Comparison of ENCODE assay signal across 30 cellular contexts in genomic region chr16:79981814-79982213, GRCh38.
"Had no signal": no experiment of that assay in that cellular context is flagged by ENCODE, and none has a peak within 500 bp of the region (broad histone marks: within the 10 kb centered on the region; RNA-seq: fewer than 3 reads in every experiment).

No MANE protein-coding gene starts in this region.

- H3K9me3 Mint-ChIP-seq: activated B cell treated with CpG ODN at 0.5 μM for 24 hours; activated CD8-positive, alpha-beta T cell treated with anti-CD3 and anti-CD28 coated beads for 36 hours; activated naive CD4-positive, alpha-beta T cell treated with anti-CD3 and anti-CD28 coated beads, Interleukin-2, amount 10 ng/mL, durations not matched to agents 7 days and 5 days; activated naive CD4-positive, alpha-beta T cell treated with anti-CD3 and anti-CD28 coated beads, Interleukin-2, amount 50 U/mL, for 72 hours; activated naive CD8-positive, alpha-beta T cell treated with anti-CD3 and anti-CD28 coated beads, Interleukin-2, amount 10 ng/mL, durations not matched to agents 7 days and 5 days; brain; central memory CD8-positive, alpha-beta T cell; dendritic cell treated with granulocyte-macrophage colony-stimulating factor and Interleukin-4, amounts not matched to agents 40 ng/mL and 50 ng/mL, for 4 days; endodermal cell; T-helper 2 cell treated with Interferon-gamma antibody and Interleukin-4, amounts not matched to agents 5 μg/mL and 100 μg/mL, for 36 hours had no signal

- DNase-seq: activated B cell treated with CpG ODN at 0.5 μM for 24 hours; activated CD4-positive, alpha-beta T cell treated with anti-CD3 and anti-CD28 coated beads for 48 hours; activated CD4-positive, alpha-beta T cell treated with anti-CD3 and anti-CD28 coated beads, Interleukin-2, amount 50 U/mL, for 1 hour; activated CD4-positive, alpha-beta T cell treated with anti-CD3 and anti-CD28 coated beads, Interleukin-2, amount 50 U/mL, for 48 hours; activated CD8-positive, alpha-beta memory T cell treated with anti-CD3 and anti-CD28 coated beads for 24 hours; activated CD8-positive, alpha-beta T cell treated with anti-CD3 and anti-CD28 coated beads for 36 hours; activated gamma-delta T cell; activated naive CD4-positive, alpha-beta T cell; activated naive CD4-positive, alpha-beta T cell treated with anti-CD3 and anti-CD28 coated beads, Interleukin-2, amount 10 ng/mL, durations not matched to agents 7 days and 5 days; activated naive CD8-positive, alpha-beta T cell treated with anti-CD3 and anti-CD28 coated beads, Interleukin-2, amount 10 ng/mL, durations not matched to agents 7 days and 5 days; activated T-cell treated with anti-CD3 and anti-CD28 coated beads, Interleukin-2, amount 50 U/mL, for 1 hour; activated T-cell treated with anti-CD3 and anti-CD28 coated beads, Interleukin-2, amount 50 U/mL, for 48 hours; effector memory CD4-positive, alpha-beta T cell; endodermal cell; foreskin fibroblast; glutamatergic neuron; T-helper 1 cell; T-helper 17 cell; T1000; WERI-Rb-1 had no signal

- H3K36me3 Mint-ChIP-seq: activated naive CD4-positive, alpha-beta T cell treated with anti-CD3 and anti-CD28 coated beads, Interleukin-2, amount 10 ng/mL, durations not matched to agents 7 days and 5 days; activated naive CD4-positive, alpha-beta T cell treated with anti-CD3 and anti-CD28 coated beads, Interleukin-2, amount 50 U/mL, for 72 hours; activated naive CD8-positive, alpha-beta T cell treated with anti-CD3 and anti-CD28 coated beads, Interleukin-2, amount 10 ng/mL, durations not matched to agents 7 days and 5 days; brain had no signal

- H3K4me3 ChIP-seq: ascending aorta, breast epithelium, coronary artery had no signal

- H3K27ac ChIP-seq: ascending aorta, breast epithelium, coronary artery, WERI-Rb-1 had no signal

- H3K27me3 Mint-ChIP-seq: activated B cell treated with CpG ODN at 0.5 μM for 24 hours; activated naive CD8-positive, alpha-beta T cell treated with anti-CD3 and anti-CD28 coated beads, Interleukin-2, amount 10 ng/mL, durations not matched to agents 7 days and 5 days; dendritic cell treated with granulocyte-macrophage colony-stimulating factor and Interleukin-4, amounts not matched to agents 40 ng/mL and 50 ng/mL, for 4 days had no signal

- H3K4me3 Mint-ChIP-seq: activated B cell treated with CpG ODN at 0.5 μM for 24 hours; activated CD8-positive, alpha-beta T cell treated with anti-CD3 and anti-CD28 coated beads for 36 hours; activated naive CD4-positive, alpha-beta T cell treated with anti-CD3 and anti-CD28 coated beads, Interleukin-2, amount 10 ng/mL, durations not matched to agents 7 days and 5 days; activated naive CD8-positive, alpha-beta T cell treated with anti-CD3 and anti-CD28 coated beads, Interleukin-2, amount 10 ng/mL, durations not matched to agents 7 days and 5 days; brain; central memory CD8-positive, alpha-beta T cell; dendritic cell treated with granulocyte-macrophage colony-stimulating factor and Interleukin-4, amounts not matched to agents 40 ng/mL and 50 ng/mL, for 4 days; endodermal cell; T-helper 17 cell; T-helper 2 cell treated with Interferon-gamma antibody and Interleukin-4, amounts not matched to agents 5 μg/mL and 100 μg/mL, for 36 hours had no signal

- H3K4me1 ChIP-seq: ascending aorta, breast epithelium had no signal

- H3K4me1 Mint-ChIP-seq: activated B cell treated with CpG ODN at 0.5 μM for 24 hours; activated naive CD4-positive, alpha-beta T cell treated with anti-CD3 and anti-CD28 coated beads, Interleukin-2, amount 10 ng/mL, durations not matched to agents 7 days and 5 days; activated naive CD8-positive, alpha-beta T cell treated with anti-CD3 and anti-CD28 coated beads, Interleukin-2, amount 10 ng/mL, durations not matched to agents 7 days and 5 days; brain; central memory CD8-positive, alpha-beta T cell; endodermal cell; T-helper 17 cell had no signal

- H3K36me3 ChIP-seq: ascending aorta, breast epithelium, WERI-Rb-1 had no signal

- ATAC-seq: activated CD4-positive, CD25-positive, alpha-beta regulatory T cell treated with anti-CD3 and anti-CD28 coated beads, Interleukin-2, amount 50 U/mL, for 24 hours; activated CD8-positive, alpha-beta T cell treated with anti-CD3 and anti-CD28 coated beads for 36 hours; activated naive CD4-positive, alpha-beta T cell treated with anti-CD3 and anti-CD28 coated beads, Interleukin-2, amount 50 U/mL, for 72 hours; esophagus mucosa; T-helper 17 cell had no signal

- H3K9me3 ChIP-seq: ascending aorta, breast epithelium had no signal

- H3K27ac Mint-ChIP-seq: activated B cell treated with CpG ODN at 0.5 μM for 24 hours; activated CD8-positive, alpha-beta T cell treated with anti-CD3 and anti-CD28 coated beads for 36 hours; activated naive CD4-positive, alpha-beta T cell treated with anti-CD3 and anti-CD28 coated beads, Interleukin-2, amount 10 ng/mL, durations not matched to agents 7 days and 5 days; activated naive CD4-positive, alpha-beta T cell treated with anti-CD3 and anti-CD28 coated beads, Interleukin-2, amount 50 U/mL, for 72 hours; activated naive CD8-positive, alpha-beta T cell treated with anti-CD3 and anti-CD28 coated beads, Interleukin-2, amount 10 ng/mL, durations not matched to agents 7 days and 5 days; brain; dendritic cell treated with granulocyte-macrophage colony-stimulating factor and Interleukin-4, amounts not matched to agents 40 ng/mL and 50 ng/mL, for 4 days; endodermal cell; T-helper 17 cell; T-helper 2 cell treated with Interferon-gamma antibody and Interleukin-4, amounts not matched to agents 5 μg/mL and 100 μg/mL, for 36 hours had no signal

- H3K27me3 ChIP-seq: ascending aorta, breast epithelium had no signal
